26 cellular contexts compared by ENCODE assay signal in genomic region chr11:23944939-23945338, GRCh38.
"Had no signal": no experiment of that assay in that cellular context is flagged by ENCODE, and none has a peak within 500 bp of the region (broad histone marks: within the 10 kb centered on the region; RNA-seq: fewer than 3 reads in every experiment).

No MANE protein-coding gene starts in this region.

- H3K4me1 Mint-ChIP-seq: immature natural killer cell; naive thymus-derived CD8-positive, alpha-beta T cell; stimulated activated effector memory CD8-positive, alpha-beta T cell treated with anti-CD3 and anti-CD28 coated beads, Interleukin-12 subunit alpha, Interleukin-12 subunit beta, amount 100 ng/mL, for 72 hours had no signal

- ATAC-seq: gastroesophageal sphincter; naive thymus-derived CD8-positive, alpha-beta T cell; psoas muscle; right lobe of liver; stimulated activated effector memory CD8-positive, alpha-beta T cell treated with anti-CD3 and anti-CD28 coated beads, Interleukin-12 subunit alpha, Interleukin-12 subunit beta, amount 100 ng/mL, for 72 hours had no signal

- H3K27ac Mint-ChIP-seq: immature natural killer cell; naive thymus-derived CD8-positive, alpha-beta T cell; stimulated activated effector memory CD8-positive, alpha-beta T cell treated with anti-CD3 and anti-CD28 coated beads, Interleukin-12 subunit alpha, Interleukin-12 subunit beta, amount 100 ng/mL, for 72 hours had no signal

- H3K36me3 ChIP-seq: gastroesophageal sphincter, ovary, right lobe of liver, stomach, thyroid gland, vagina had no signal

- H3K9me3 ChIP-seq: gastroesophageal sphincter, ovary, psoas muscle, right lobe of liver, stomach, thyroid gland, vagina had no signal

- DNase-seq: dorsolateral prefrontal cortex; effector CD4-positive, alpha-beta T cell; foreskin fibroblast; hypothalamus; immature natural killer cell; islet precursor cell; kidney glomerular epithelial cell; mesenchymal stem cell; midbrain; naive thymus-derived CD8-positive, alpha-beta T cell; occipital lobe; ovary; posterior cingulate gyrus; psoas muscle; right lobe of liver; small intestine; stimulated activated CD4-positive, alpha-beta T cell treated with anti-CD3 and anti-CD28 coated beads, Interleukin-12 subunit alpha, Interleukin-12 subunit beta, amount 100 ng/mL, for 4 hours; stimulated activated CD4-positive, alpha-beta T cell treated with anti-CD3 and anti-CD28 coated beads, Interleukin-1b, Interleukin-23, amount 100 ng/mL, for 48 hours; stimulated activated CD4-positive, alpha-beta T cell treated with anti-CD3 and anti-CD28 coated beads, Interleukin-4, amount 100 ng/mL, for 1 hour; stimulated activated naive CD4-positive, alpha-beta T cell treated with Interleukin-2 at 50 U/mL for 16 hours; stomach; thyroid gland; trophoblast cell had no signal

- H3K4me1 ChIP-seq: gastroesophageal sphincter, psoas muscle, right lobe of liver, stomach, thyroid gland, vagina had no signal

- H3K27ac ChIP-seq: dorsolateral prefrontal cortex, gastroesophageal sphincter, ovary, psoas muscle, right lobe of liver, stomach, thyroid gland, vagina had no signal

- H3K4me3 Mint-ChIP-seq: immature natural killer cell; naive thymus-derived CD8-positive, alpha-beta T cell; stimulated activated effector memory CD8-positive, alpha-beta T cell treated with anti-CD3 and anti-CD28 coated beads, Interleukin-12 subunit alpha, Interleukin-12 subunit beta, amount 100 ng/mL, for 72 hours had no signal

- H3K27me3 Mint-ChIP-seq: naive thymus-derived CD8-positive, alpha-beta T cell had no signal

- H3K4me3 ChIP-seq: dorsolateral prefrontal cortex, gastroesophageal sphincter, ovary, psoas muscle, right lobe of liver, stomach, thyroid gland, vagina had no signal

- H3K36me3 Mint-ChIP-seq: naive thymus-derived CD8-positive, alpha-beta T cell; stimulated activated effector memory CD8-positive, alpha-beta T cell treated with anti-CD3 and anti-CD28 coated beads, Interleukin-12 subunit alpha, Interleukin-12 subunit beta, amount 100 ng/mL, for 72 hours had no signal

- H3K27me3 ChIP-seq: dorsolateral prefrontal cortex, gastroesophageal sphincter, ovary, right lobe of liver, stomach, thyroid gland, vagina had no signal
